In genomic region chr13:39347926-39348901, GRCh38 we compare ENCODE assay signal across 16 cellular contexts.
A peak's percentile ranks its signal among the peaks of the same experiment; 100 is the strongest.
DNase-seq lines count a peak whose midpoint lies in the region; ATAC-seq and TF ChIP-seq lines count a peak whose summit lies in the region.
"Had no signal": no experiment of that assay in that cellular context is flagged by ENCODE, and none has a peak within 500 bp of the region (broad histone marks: within the 10 kb centered on the region; RNA-seq: fewer than 3 reads in every experiment).

No MANE protein-coding gene starts in this region.

- no peak for TF ChIP-seq CTCF in choroid plexus epithelial cell (conservative IDR thresholded peaks at IDR 0.05; ENCODE audit: low read depth, low read length)

- ATAC-seq in HG02981 (IDR thresholded peaks at IDR 0.05; ENCODE audit: unreplicated experiment) (no peak), GM21737 (IDR thresholded peaks at IDR 0.05; ENCODE audit: unreplicated experiment) (no peak), GM19467 (IDR thresholded peaks at IDR 0.05; ENCODE audit: unreplicated experiment) (no peak)
- ATAC-seq: psoas muscle; stimulated activated effector memory CD8-positive, alpha-beta T cell treated with anti-CD3 and anti-CD28 coated beads, Interleukin-12 subunit alpha, Interleukin-12 subunit beta, amount 100 ng/mL, for 72 hours had no signal

- DNase-seq in ELF-1 (ENCODE audit: low read depth, low spot score) (peak; percentile 81), NCI-H1417 (lab: John Stamatoyannopoulos, UW) (peak; percentile 51 to 84 (median 56)), choroid plexus epithelial cell (ENCODE audit: low read depth) (peak; percentile 74), medulla oblongata (ENCODE audit: extremely low spot score) (peak; percentile 53), RKO (ENCODE audit: low spot score) (no peak)
- DNase-seq: activated CD4-positive, alpha-beta T cell treated with anti-CD3 and anti-CD28 coated beads, Interleukin-2, amount 50 U/mL, for 4 hours; activated gamma-delta T cell treated with Interleukin-2 at 50 U/mL for 16 hours; NCI-H446; psoas muscle; RPMI8226; stimulated activated CD4-positive, alpha-beta T cell treated with anti-CD3 and anti-CD28 coated beads, Interleukin-4, amount 100 ng/mL, for 1 hour had no signal

- H3K4me3 ChIP-seq in choroid plexus epithelial cell (ENCODE audit: low read depth, low read length): peak overlapping the region; percentile 20
- H3K4me3 ChIP-seq: psoas muscle, vagina had no signal
